Comparison of ENCODE assay signal across 1 cellular context in genomic region chr16:15949210-15950166, GRCh38.
A peak's percentile ranks its signal among the peaks of the same experiment; 100 is the strongest.
TF ChIP-seq lines count a peak whose summit lies in the region.

TSS of gene ABCC1 (plus strand) at chr16:15949616. CDS start at chr16:15949752, 136 bp downstream.

TF ChIP-seq in HepG2, 621 proteins besides CTCF, POLR2A, EP300 and RAD21 (continued from another document and continues in another):
- TF ChIP-seq, protein P1, sequence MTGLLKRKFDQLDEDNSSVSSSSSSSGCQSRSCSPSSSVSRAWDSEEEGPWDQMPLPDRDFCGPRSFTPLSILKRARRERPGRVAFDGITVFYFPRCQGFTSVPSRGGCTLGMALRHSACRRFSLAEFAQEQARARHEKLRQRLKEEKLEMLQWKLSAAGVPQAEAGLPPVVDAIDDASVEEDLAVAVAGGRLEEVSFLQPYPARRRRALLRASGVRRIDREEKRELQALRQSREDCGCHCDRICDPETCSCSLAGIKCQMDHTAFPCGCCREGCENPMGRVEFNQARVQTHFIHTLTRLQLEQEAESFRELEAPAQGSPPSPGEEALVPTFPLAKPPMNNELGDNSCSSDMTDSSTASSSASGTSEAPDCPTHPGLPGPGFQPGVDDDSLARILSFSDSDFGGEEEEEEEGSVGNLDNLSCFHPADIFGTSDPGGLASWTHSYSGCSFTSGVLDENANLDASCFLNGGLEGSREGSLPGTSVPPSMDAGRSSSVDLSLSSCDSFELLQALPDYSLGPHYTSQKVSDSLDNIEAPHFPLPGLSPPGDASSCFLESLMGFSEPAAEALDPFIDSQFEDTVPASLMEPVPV (CRISPR knock-in tag; IDR thresholded peaks at IDR 0.05), result no peak
- TF ChIP-seq PTBP1 (IDR thresholded peaks at IDR 0.05; ENCODE audit: low read depth, low read length, poor library complexity, severe bottlenecking), result peak; percentile 45
- no peak for TF ChIP-seq GABPA (IDR thresholded peaks at IDR 0.05; ENCODE audit: low read depth, low read length)
- TF ChIP-seq GABPA (CRISPR knock-in tag; IDR thresholded peaks at IDR 0.05; ENCODE audit: low read depth), result peak; percentile 42
- no peak for TF ChIP-seq SCMH1 (CRISPR knock-in tag; IDR thresholded peaks at IDR 0.05; ENCODE audit: borderline replicate concordance)
- TF ChIP-seq ZNF83 (CRISPR knock-in tag; IDR thresholded peaks at IDR 0.05; ENCODE audit: borderline replicate concordance), result 0 out of 2 replicates have a peak, but pooled peaks have one; percentile 48
- TF ChIP-seq, protein P2, sequence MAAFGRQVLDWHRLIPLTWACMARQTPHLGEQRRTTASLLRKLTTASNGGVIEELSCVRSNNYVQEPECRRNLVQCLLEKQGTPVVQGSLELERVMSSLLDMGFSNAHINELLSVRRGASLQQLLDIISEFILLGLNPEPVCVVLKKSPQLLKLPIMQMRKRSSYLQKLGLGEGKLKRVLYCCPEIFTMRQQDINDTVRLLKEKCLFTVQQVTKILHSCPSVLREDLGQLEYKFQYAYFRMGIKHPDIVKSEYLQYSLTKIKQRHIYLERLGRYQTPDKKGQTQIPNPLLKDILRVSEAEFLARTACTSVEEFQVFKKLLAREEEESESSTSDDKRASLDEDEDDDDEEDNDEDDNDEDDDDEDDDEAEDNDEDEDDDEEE (CRISPR knock-in tag; IDR thresholded peaks at IDR 0.05), result no peak
- no peak for TF ChIP-seq RFXANK (CRISPR knock-in tag; IDR thresholded peaks at IDR 0.05)
- TF ChIP-seq, protein P3, sequence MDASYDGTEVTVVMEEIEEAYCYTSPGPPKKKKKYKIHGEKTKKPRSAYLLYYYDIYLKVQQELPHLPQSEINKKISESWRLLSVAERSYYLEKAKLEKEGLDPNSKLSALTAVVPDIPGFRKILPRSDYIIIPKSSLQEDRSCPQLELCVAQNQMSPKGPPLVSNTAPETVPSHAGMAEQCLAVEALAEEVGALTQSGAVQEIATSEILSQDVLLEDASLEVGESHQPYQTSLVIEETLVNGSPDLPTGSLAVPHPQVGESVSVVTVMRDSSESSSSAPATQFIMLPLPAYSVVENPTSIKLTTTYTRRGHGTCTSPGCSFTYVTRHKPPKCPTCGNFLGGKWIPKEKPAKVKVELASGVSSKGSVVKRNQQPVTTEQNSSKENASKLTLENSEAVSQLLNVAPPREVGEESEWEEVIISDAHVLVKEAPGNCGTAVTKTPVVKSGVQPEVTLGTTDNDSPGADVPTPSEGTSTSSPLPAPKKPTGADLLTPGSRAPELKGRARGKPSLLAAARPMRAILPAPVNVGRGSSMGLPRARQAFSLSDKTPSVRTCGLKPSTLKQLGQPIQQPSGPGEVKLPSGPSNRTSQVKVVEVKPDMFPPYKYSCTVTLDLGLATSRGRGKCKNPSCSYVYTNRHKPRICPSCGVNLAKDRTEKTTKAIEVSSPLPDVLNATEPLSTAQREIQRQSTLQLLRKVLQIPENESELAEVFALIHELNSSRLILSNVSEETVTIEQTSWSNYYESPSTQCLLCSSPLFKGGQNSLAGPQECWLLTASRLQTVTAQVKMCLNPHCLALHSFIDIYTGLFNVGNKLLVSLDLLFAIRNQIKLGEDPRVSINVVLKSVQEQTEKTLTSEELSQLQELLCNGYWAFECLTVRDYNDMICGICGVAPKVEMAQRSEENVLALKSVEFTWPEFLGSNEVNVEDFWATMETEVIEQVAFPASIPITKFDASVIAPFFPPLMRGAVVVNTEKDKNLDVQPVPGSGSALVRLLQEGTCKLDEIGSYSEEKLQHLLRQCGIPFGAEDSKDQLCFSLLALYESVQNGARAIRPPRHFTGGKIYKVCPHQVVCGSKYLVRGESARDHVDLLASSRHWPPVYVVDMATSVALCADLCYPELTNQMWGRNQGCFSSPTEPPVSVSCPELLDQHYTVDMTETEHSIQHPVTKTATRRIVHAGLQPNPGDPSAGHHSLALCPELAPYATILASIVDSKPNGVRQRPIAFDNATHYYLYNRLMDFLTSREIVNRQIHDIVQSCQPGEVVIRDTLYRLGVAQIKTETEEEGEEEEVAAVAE (CRISPR knock-in tag; IDR thresholded peaks at IDR 0.05; ENCODE audit: borderline replicate concordance), result no peak
- no peak for TF ChIP-seq ZC3H4 (CRISPR knock-in tag; IDR thresholded peaks at IDR 0.05; ENCODE audit: borderline replicate concordance)
- no peak for TF ChIP-seq MTA3 (CRISPR knock-in tag; IDR thresholded peaks at IDR 0.05)
- TF ChIP-seq, protein P4, sequence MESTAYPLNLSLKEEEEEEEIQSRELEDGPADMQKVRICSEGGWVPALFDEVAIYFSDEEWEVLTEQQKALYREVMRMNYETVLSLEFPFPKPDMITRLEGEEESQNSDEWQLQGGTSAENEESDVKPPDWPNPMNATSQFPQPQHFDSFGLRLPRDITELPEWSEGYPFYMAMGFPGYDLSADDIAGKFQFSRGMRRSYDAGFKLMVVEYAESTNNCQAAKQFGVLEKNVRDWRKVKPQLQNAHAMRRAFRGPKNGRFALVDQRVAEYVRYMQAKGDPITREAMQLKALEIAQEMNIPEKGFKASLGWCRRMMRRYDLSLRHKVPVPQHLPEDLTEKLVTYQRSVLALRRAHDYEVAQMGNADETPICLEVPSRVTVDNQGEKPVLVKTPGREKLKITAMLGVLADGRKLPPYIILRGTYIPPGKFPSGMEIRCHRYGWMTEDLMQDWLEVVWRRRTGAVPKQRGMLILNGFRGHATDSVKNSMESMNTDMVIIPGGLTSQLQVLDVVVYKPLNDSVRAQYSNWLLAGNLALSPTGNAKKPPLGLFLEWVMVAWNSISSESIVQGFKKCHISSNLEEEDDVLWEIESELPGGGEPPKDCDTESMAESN (CRISPR knock-in tag; conservative IDR thresholded peaks at IDR 0.05), result peak; percentile 18; the same call in 1 of the 2 replicates
- TF ChIP-seq, protein P5, sequence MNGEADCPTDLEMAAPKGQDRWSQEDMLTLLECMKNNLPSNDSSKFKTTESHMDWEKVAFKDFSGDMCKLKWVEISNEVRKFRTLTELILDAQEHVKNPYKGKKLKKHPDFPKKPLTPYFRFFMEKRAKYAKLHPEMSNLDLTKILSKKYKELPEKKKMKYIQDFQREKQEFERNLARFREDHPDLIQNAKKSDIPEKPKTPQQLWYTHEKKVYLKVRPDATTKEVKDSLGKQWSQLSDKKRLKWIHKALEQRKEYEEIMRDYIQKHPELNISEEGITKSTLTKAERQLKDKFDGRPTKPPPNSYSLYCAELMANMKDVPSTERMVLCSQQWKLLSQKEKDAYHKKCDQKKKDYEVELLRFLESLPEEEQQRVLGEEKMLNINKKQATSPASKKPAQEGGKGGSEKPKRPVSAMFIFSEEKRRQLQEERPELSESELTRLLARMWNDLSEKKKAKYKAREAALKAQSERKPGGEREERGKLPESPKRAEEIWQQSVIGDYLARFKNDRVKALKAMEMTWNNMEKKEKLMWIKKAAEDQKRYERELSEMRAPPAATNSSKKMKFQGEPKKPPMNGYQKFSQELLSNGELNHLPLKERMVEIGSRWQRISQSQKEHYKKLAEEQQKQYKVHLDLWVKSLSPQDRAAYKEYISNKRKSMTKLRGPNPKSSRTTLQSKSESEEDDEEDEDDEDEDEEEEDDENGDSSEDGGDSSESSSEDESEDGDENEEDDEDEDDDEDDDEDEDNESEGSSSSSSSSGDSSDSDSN (CRISPR knock-in tag; IDR thresholded peaks at IDR 0.05), result peak; percentile 44
- 0 out of 2 replicates have a peak, but pooled peaks have one; percentile 24 for TF ChIP-seq FOSL2 (CRISPR knock-in tag; IDR thresholded peaks at IDR 0.05)
- TF ChIP-seq MEIS2 (CRISPR knock-in tag; IDR thresholded peaks at IDR 0.05), result 0 out of 2 replicates have a peak, but pooled peaks have one; percentile 34
- TF ChIP-seq, protein P6, sequence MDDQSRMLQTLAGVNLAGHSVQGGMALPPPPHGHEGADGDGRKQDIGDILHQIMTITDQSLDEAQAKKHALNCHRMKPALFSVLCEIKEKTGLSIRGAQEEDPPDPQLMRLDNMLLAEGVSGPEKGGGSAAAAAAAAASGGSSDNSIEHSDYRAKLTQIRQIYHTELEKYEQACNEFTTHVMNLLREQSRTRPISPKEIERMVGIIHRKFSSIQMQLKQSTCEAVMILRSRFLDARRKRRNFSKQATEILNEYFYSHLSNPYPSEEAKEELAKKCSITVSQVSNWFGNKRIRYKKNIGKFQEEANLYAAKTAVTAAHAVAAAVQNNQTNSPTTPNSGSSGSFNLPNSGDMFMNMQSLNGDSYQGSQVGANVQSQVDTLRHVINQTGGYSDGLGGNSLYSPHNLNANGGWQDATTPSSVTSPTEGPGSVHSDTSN (CRISPR knock-in tag; IDR thresholded peaks at IDR 0.05; ENCODE audit: borderline replicate concordance), result no peak
- TF ChIP-seq ZNF781 (CRISPR knock-in tag; IDR thresholded peaks at IDR 0.05; ENCODE audit: borderline replicate concordance, not compliant biosample characterization), result no peak
- TF ChIP-seq GZF1 (CRISPR knock-in tag; IDR thresholded peaks at IDR 0.05), result no peak
- no peak for TF ChIP-seq SPEN (CRISPR knock-in tag; IDR thresholded peaks at IDR 0.05; ENCODE audit: low read depth)
- TF ChIP-seq BCLAF1 (IDR thresholded peaks at IDR 0.05), result no peak
- TF ChIP-seq ZNF431 (CRISPR knock-in tag; IDR thresholded peaks at IDR 0.05; ENCODE audit: borderline replicate concordance, low read depth), result no peak
- TF ChIP-seq, protein P7, sequence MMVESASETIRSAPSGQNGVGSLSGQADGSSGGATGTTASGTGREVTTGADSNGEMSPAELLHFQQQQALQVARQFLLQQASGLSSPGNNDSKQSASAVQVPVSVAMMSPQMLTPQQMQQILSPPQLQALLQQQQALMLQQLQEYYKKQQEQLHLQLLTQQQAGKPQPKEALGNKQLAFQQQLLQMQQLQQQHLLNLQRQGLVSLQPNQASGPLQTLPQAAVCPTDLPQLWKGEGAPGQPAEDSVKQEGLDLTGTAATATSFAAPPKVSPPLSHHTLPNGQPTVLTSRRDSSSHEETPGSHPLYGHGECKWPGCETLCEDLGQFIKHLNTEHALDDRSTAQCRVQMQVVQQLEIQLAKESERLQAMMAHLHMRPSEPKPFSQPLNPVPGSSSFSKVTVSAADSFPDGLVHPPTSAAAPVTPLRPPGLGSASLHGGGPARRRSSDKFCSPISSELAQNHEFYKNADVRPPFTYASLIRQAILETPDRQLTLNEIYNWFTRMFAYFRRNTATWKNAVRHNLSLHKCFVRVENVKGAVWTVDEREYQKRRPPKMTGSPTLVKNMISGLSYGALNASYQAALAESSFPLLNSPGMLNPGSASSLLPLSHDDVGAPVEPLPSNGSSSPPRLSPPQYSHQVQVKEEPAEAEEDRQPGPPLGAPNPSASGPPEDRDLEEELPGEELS (CRISPR knock-in tag; IDR thresholded peaks at IDR 0.05), result peak; percentile 12; the same call in 1 of the 2 replicates
- no peak; the same call in 1 of the 2 replicates for TF ChIP-seq MTA1 (CRISPR knock-in tag; IDR thresholded peaks at IDR 0.05; ENCODE audit: borderline replicate concordance)
- TF ChIP-seq CENPT (CRISPR knock-in tag; IDR thresholded peaks at IDR 0.05; ENCODE audit: low read depth), result no peak
- peak; percentile 68; the same call in 1 of the 2 replicates for TF ChIP-seq SAP130 (CRISPR knock-in tag; IDR thresholded peaks at IDR 0.05; ENCODE audit: low read depth)
- peak; percentile 21; the same call in 1 of the 2 replicates for TF ChIP-seq KDM3A (CRISPR knock-in tag; IDR thresholded peaks at IDR 0.05; ENCODE audit: low read depth)
- 0 out of 2 replicates have a peak, but pooled peaks have one; percentile 19 for TF ChIP-seq ZNF784 (CRISPR knock-in tag; IDR thresholded peaks at IDR 0.05; ENCODE audit: borderline replicate concordance)
- peak; percentile 24; the same call in 1 of the 2 replicates for TF ChIP-seq STAG1 (CRISPR knock-in tag; IDR thresholded peaks at IDR 0.05)
- TF ChIP-seq SKI (IDR thresholded peaks at IDR 0.05; ENCODE audit: partially characterized antibody), result peak; percentile 68
- TF ChIP-seq, protein P8, sequence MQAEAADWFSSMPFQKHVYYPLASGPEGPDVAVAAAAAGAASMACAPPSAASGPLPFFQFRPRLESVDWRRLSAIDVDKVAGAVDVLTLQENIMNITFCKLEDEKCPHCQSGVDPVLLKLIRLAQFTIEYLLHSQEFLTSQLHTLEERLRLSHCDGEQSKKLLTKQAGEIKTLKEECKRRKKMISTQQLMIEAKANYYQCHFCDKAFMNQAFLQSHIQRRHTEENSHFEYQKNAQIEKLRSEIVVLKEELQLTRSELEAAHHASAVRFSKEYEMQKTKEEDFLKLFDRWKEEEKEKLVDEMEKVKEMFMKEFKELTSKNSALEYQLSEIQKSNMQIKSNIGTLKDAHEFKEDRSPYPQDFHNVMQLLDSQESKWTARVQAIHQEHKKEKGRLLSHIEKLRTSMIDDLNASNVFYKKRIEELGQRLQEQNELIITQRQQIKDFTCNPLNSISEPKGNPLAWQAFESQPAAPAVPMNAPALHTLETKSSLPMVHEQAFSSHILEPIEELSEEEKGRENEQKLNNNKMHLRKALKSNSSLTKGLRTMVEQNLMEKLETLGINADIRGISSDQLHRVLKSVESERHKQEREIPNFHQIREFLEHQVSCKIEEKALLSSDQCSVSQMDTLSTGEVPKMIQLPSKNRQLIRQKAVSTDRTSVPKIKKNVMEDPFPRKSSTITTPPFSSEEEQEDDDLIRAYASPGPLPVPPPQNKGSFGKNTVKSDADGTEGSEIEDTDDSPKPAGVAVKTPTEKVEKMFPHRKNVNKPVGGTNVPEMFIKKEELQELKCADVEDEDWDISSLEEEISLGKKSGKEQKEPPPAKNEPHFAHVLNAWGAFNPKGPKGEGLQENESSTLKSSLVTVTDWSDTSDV (CRISPR knock-in tag; IDR thresholded peaks at IDR 0.05), result no peak
- no peak for TF ChIP-seq E2F5 (CRISPR knock-in tag; conservative IDR thresholded peaks at IDR 0.05)
- no peak for TF ChIP-seq ZBTB21 (CRISPR knock-in tag; IDR thresholded peaks at IDR 0.05)
- no peak for TF ChIP-seq HNRNPUL1 (IDR thresholded peaks at IDR 0.05; ENCODE audit: low read depth, low read length)
